1 cellular context compared by ENCODE assay signal in the genomic region with DNA sequence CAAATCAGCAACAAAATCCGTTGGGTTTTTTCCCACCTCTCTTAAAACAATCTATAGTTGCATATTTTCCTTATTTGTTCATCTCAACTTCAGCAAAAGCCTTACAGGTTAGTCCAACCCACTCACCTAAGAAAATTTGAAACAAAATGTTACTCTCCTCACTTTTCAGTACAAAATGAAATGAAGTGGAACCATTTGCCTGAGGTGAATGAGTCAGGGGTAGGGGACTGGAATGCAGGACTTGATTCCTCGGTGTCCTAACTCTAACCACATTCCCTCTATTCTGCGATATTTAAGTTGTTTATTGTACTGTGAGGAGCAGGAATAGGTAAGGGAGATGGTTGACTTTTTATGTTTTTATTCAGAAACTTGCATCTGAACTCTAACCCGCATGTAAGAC.
A peak's percentile ranks its signal among the peaks of the same experiment; 100 is the strongest.
TF ChIP-seq lines count a peak whose summit lies in the region.

No MANE protein-coding gene starts in this region.

TF ChIP-seq in K562, 482 proteins besides CTCF, POLR2A, EP300 and RAD21:
- TF ChIP-seq SUPT5H (IDR thresholded peaks at IDR 0.05) (no peak), U2AF2 (optimal IDR thresholded peaks at IDR 0.05; ENCODE audit: low read depth, low read length) (no peak)
- TF ChIP-seq, protein P1, sequence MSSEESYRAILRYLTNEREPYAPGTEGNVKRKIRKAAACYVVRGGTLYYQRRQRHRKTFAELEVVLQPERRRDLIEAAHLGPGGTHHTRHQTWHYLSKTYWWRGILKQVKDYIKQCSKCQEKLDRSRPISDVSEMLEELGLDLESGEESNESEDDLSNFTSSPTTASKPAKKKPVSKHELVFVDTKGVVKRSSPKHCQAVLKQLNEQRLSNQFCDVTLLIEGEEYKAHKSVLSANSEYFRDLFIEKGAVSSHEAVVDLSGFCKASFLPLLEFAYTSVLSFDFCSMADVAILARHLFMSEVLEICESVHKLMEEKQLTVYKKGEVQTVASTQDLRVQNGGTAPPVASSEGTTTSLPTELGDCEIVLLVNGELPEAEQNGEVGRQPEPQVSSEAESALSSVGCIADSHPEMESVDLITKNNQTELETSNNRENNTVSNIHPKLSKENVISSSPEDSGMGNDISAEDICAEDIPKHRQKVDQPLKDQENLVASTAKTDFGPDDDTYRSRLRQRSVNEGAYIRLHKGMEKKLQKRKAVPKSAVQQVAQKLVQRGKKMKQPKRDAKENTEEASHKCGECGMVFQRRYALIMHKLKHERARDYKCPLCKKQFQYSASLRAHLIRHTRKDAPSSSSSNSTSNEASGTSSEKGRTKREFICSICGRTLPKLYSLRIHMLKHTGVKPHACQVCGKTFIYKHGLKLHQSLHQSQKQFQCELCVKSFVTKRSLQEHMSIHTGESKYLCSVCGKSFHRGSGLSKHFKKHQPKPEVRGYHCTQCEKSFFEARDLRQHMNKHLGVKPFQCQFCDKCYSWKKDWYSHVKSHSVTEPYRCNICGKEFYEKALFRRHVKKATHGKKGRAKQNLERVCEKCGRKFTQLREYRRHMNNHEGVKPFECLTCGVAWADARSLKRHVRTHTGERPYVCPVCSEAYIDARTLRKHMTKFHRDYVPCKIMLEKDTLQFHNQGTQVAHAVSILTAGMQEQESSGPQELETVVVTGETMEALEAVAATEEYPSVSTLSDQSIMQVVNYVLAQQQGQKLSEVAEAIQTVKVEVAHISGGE (CRISPR knock-in tag; IDR thresholded peaks at IDR 0.05): 0 out of 6 replicates have a peak, but pooled peaks of 1 of the 3 experiments have one; percentile 37
